Comparison of ENCODE assay signal across 35 cellular contexts in genomic region chrX:72011734-72012133, GRCh38.
"Had no signal": no experiment of that assay in that cellular context is flagged by ENCODE, and none has a peak within 500 bp of the region (broad histone marks: within the 10 kb centered on the region; RNA-seq: fewer than 3 reads in every experiment).

No MANE protein-coding gene starts in this region.

- H3K4me3 ChIP-seq: MG63 had no signal

- H3K9me3 ChIP-seq: MG63 had no signal

- H3K27me3 ChIP-seq: MG63 had no signal

- DNase-seq: Kasumi-1, MG63, MM.1S, MV-4-11, NCI-H1048, NCI-H1092, NCI-H1092 treated with DMSO at 0.1 percent for 48 hours, NCI-H1105, NCI-H1105 treated with DMSO at 0.1 percent for 48 hours, NCI-H1417, NCI-H1417 treated with DMSO at 0.1 percent for 48 hours, NCI-H1436, NCI-H1436 treated with DMSO at 0.1 percent for 48 hours, NCI-H146, NCI-H1694, NCI-H1694 treated with DMSO at 0.1 percent for 48 hours, NCI-H187, NCI-H187 treated with DMSO at 0.1 percent for 48 hours, NCI-H1930, NCI-H2029, NCI-H2029 treated with DMSO at 0.1 percent for 48 hours, NCI-H2081, NCI-H2081 treated with DMSO at 0.1 percent for 48 hours, NCI-H2107, NCI-H2171, NCI-H2171 treated with DMSO at 0.1 percent for 48 hours, NCI-H2227 treated with DMSO at 0.1 percent for 48 hours, NCI-H226, NCI-H345, NCI-H446, NCI-H446 treated with DMSO at 0.1 percent for 48 hours, NCI-H510A, NCI-H510A treated with DMSO at 0.1 percent for 48 hours, NCI-H524, NCI-H524 treated with DMSO at 0.1 percent for 48 hours had no signal

- H3K36me3 ChIP-seq: MG63 had no signal
